ENCODE assay signal across 9 cellular contexts in the genomic region with DNA sequence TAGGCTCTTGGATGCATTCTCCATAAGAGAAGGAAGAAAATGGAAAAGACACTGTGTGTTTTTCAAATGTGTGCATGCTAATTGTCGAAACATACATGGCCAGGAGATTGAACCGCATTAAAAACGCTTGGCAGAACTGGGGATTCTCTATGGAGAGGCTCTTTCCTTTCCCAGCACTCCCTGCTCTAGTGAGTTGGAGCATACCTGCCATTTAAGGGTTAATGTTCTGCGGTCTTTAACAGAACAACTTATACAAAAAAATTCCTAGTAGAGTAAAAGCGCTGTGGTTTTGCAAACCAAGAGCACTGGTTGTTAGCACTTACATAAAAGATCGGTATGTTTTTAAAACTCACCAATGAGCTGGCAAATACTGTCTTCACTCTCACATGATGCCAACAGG. TPM values are rescaled to one million over a fixed set of nuclear protein-coding genes. Genes with fewer than 3 reads are reported as not detected.
A peak's percentile ranks its signal among the peaks of the same experiment; 100 is the strongest.
DNase-seq lines count a peak whose midpoint lies in the region; ATAC-seq and TF ChIP-seq lines count a peak whose summit lies in the region.
"Had no signal": no experiment of that assay in that cellular context is flagged by ENCODE, and none has a peak within 500 bp of the region (broad histone marks: within the 10 kb centered on the region; RNA-seq: fewer than 3 reads in every experiment).

No MANE protein-coding gene starts in this region.

- peaks cover 71% of the 10 kb centered on the region for H3K4me1 Mint-ChIP-seq in activated CD4-positive, alpha-beta T cell treated with anti-CD3 and anti-CD28 coated beads for 36 hours

- no peaks in the 10 kb centered on the region for H3K9me3 ChIP-seq in mucosa of descending colon
- H3K9me3 ChIP-seq: SJSA1 had no signal

- H3K27ac ChIP-seq in skin epidermis, result peak overlapping the region in 18 of 21 experiments; percentile 1 to 92 (median 59)
- H3K27ac ChIP-seq: SJSA1 had no signal

- H3K36me3 ChIP-seq in mucosa of descending colon (ENCODE audit: low read depth), result no peaks in the 10 kb centered on the region

- ATAC-seq in activated CD4-positive, alpha-beta T cell treated with anti-CD3 and anti-CD28 coated beads for 36 hours, result no peak
- ATAC-seq in mucosa of descending colon, result no peak
- no peak for ATAC-seq in HG02973 (IDR thresholded peaks at IDR 0.05; ENCODE audit: unreplicated experiment)

- CTCF ChIA-PET in activated CD4-positive, alpha-beta T cell treated with anti-CD3 and anti-CD28 coated beads for 36 hours (lab: Charles Lee), result interaction anchor here (0.5 to 11.9 kb wide), 23 partner anchors 9 to 1990 kb away, joined by 3 to 330 read pairs (median 6); a partner anchor contains a TSS

- H3K27ac Mint-ChIP-seq in activated CD4-positive, alpha-beta T cell treated with anti-CD3 and anti-CD28 coated beads for 36 hours, result peak overlapping the region; percentile 97

- H3K36me3 Mint-ChIP-seq in activated CD4-positive, alpha-beta T cell treated with anti-CD3 and anti-CD28 coated beads for 36 hours (ENCODE audit: low read depth), result peaks cover 64% of the 10 kb centered on the region

- no peaks in the 10 kb centered on the region for H3K9me3 Mint-ChIP-seq in activated CD4-positive, alpha-beta T cell treated with anti-CD3 and anti-CD28 coated beads for 36 hours (ENCODE audit: low read depth)

- H3K4me3 ChIP-seq in skin epidermis, result peak overlapping the region; percentile 22 to 38 (median 32)
- H3K4me3 ChIP-seq in mucosa of descending colon, result no peak overlapping the region

- no peaks in the 10 kb centered on the region for H3K4me1 ChIP-seq in mucosa of descending colon (ENCODE audit: low read depth)

- no peaks in the 10 kb centered on the region for H3K27me3 Mint-ChIP-seq in activated CD4-positive, alpha-beta T cell treated with anti-CD3 and anti-CD28 coated beads for 36 hours

- DNase-seq in activated CD4-positive, alpha-beta T cell treated with anti-CD3 and anti-CD28 coated beads for 36 hours, result no peak
- no peak for DNase-seq in activated CD4-positive, alpha-beta T cell treated with anti-CD3 and anti-CD28 coated beads, Interleukin-2, amount 50 U/mL, for 4 hours
- DNase-seq in MV-4-11 (lab: John Stamatoyannopoulos, UW) (peak; percentile 35), amniotic epithelial cell (ENCODE audit: low read depth) (peak; percentile 23), kidney glomerular epithelial cell (lab: John Stamatoyannopoulos, UW) (no peak), mucosa of descending colon (no peak)

- H3K4me3 Mint-ChIP-seq in activated CD4-positive, alpha-beta T cell treated with anti-CD3 and anti-CD28 coated beads for 36 hours, result peak overlapping the region; percentile 87

- POLR2A ChIA-PET in activated CD4-positive, alpha-beta T cell treated with anti-CD3 and anti-CD28 coated beads for 36 hours (lab: Charles Lee), result interaction anchor here (0.7 to 2.5 kb wide), 5 partner anchors 25 to 64 kb away, joined by 3 to 21 read pairs (median 3); a partner anchor contains a TSS

- intact Hi-C loops in activated CD4-positive, alpha-beta T cell treated with anti-CD3 and anti-CD28 coated beads for 36 hours (cut with DNase I, micrococcal nuclease), result loop anchor here (2.0 to 10.0 kb wide), 5 partner anchors 34 to 746 kb away; a partner anchor contains a TSS
- intact Hi-C loops in mucosa of descending colon (cut with DNase I, micrococcal nuclease), result loop anchor here in 1 of 2 donors (2.0 kb wide), 1 partner anchor 64 kb away; no protein-coding TSS in a partner anchor

- TF ChIP-seq CTCF in mucosa of descending colon (IDR thresholded peaks at IDR 0.05), result no peak

RNA-seq across cellular contexts. Expression of a gene that starts 1.6 kb away (rescaled TPM):
- total RNA-seq in activated CD4-positive, alpha-beta T cell treated with anti-CD3 and anti-CD28 coated beads for 36 hours, result 10 to 100 TPM; 44.8 to 51.0 TPM
- 1 to 10 TPM; 2.0 to 4.1 (median 3.7) TPM for total RNA-seq in mucosa of descending colon

RNA-seq across cellular contexts. Expression of a gene that starts 43.2 kb away (rescaled TPM):
- total RNA-seq in activated CD4-positive, alpha-beta T cell treated with anti-CD3 and anti-CD28 coated beads for 36 hours, result 1 to 10 TPM; 6.5 to 9.3 TPM
- total RNA-seq in mucosa of descending colon, result 10 to 100 TPM; 17.3 to 23.1 (median 18.6) TPM

Comparison
In these comparisons a context has a peak if more than half of its experiments do, and no peak if none do; other contexts are left out.
1. DNase-seq: peak in MV-4-11 (single experiment) and amniotic epithelial cell (single experiment); none in activated CD4-positive, alpha-beta T cell treated with anti-CD3 and anti-CD28 coated beads for 36 hours (single experiment), activated CD4-positive, alpha-beta T cell treated with anti-CD3 and anti-CD28 coated beads, Interleukin-2, amount 50 U/mL, for 4 hours (0 of 2), kidney glomerular epithelial cell (single experiment) and mucosa of descending colon (0 of 3).
2. RNA of a gene that starts 1.6 kb away (total RNA-seq): 44.8 to 51.0 TPM in activated CD4-positive, alpha-beta T cell treated with anti-CD3 and anti-CD28 coated beads for 36 hours; 2.0 to 4.1 TPM in mucosa of descending colon; every median in the first group is over 4 times any median in the second.